In genomic region chr19:33463194-33463593, GRCh38 we compare ENCODE assay signal across 1 cellular context.
TF ChIP-seq lines count a peak whose summit lies in the region.

No MANE protein-coding gene starts in this region.

TF ChIP-seq in HepG2, 621 proteins besides CTCF, POLR2A, EP300 and RAD21 (continued from another document):
- TF ChIP-seq CREB3 (CRISPR knock-in tag; IDR thresholded peaks at IDR 0.05) (no peak), RBFOX2 (IDR thresholded peaks at IDR 0.05; ENCODE audit: low read depth, low read length) (no peak), SCMH1 (CRISPR knock-in tag; IDR thresholded peaks at IDR 0.05; ENCODE audit: borderline replicate concordance) (no peak), MLX (CRISPR knock-in tag; IDR thresholded peaks at IDR 0.05) (no peak), MED13 (CRISPR knock-in tag; IDR thresholded peaks at IDR 0.05) (no peak), ZBTB26 (CRISPR knock-in tag; IDR thresholded peaks at IDR 0.05; ENCODE audit: borderline replicate concordance) (no peak), ZNF609 (CRISPR knock-in tag; IDR thresholded peaks at IDR 0.05; ENCODE audit: borderline replicate concordance) (no peak), BRF2 (CRISPR knock-in tag; IDR thresholded peaks at IDR 0.05) (no peak)
